ENCODE assay signal across 14 cellular contexts in genomic region chr5:88692979-88693932, GRCh38.
DNase-seq lines count a peak whose midpoint lies in the region; ATAC-seq and TF ChIP-seq lines count a peak whose summit lies in the region.
"Had no signal": no experiment of that assay in that cellular context is flagged by ENCODE, and none has a peak within 500 bp of the region (broad histone marks: within the 10 kb centered on the region; RNA-seq: fewer than 3 reads in every experiment).

No MANE protein-coding gene starts in this region.

- CTCF ChIA-PET in activated CD8-positive, alpha-beta memory T cell treated with anti-CD3 and anti-CD28 coated beads, Interleukin-2, amount 10 ng/mL, durations not matched to agents 7 days and 5 days (lab: Charles Lee), result interaction anchor here (1.0 to 7.0 kb wide), 5 partner anchors 11 to 913 kb away, joined by 3 to 78 read pairs (median 9); no protein-coding TSS in a partner anchor
- CTCF ChIA-PET in SK-N-SH (lab: Yijun Ruan, JAX), result interaction anchor here (0.6 to 5.9 kb wide), 7 partner anchors 10 to 927 kb away, joined by 3 to 83 read pairs (median 4); no protein-coding TSS in a partner anchor
- CTCF ChIA-PET in CD8-positive, alpha-beta memory T cell (lab: Charles Lee), result interaction anchor here (3.5 kb wide), 1 partner anchor 12 kb away, joined by 32 read pairs; no protein-coding TSS in a partner anchor

- H3K27ac ChIP-seq in SK-N-SH (ENCODE audit: low read depth in 2 of 2, low read length in 1 of 2), result no peak overlapping the region
- no peak overlapping the region for H3K27ac ChIP-seq in fibroblast of lung (ENCODE audit: insufficient read depth, low read length)
- no peak overlapping the region for H3K27ac ChIP-seq in CD8-positive, alpha-beta memory T cell (ENCODE audit: low read depth, low read length)
- H3K27ac ChIP-seq: VCaP had no signal

- no peak overlapping the region for H3K4me2 ChIP-seq in SK-N-SH
- H3K4me2 ChIP-seq in fibroblast of lung (ENCODE audit: extremely low read depth, insufficient read depth, low read length), result peak overlapping the region; percentile 62

- peaks cover 7% of the 10 kb centered on the region for H3K4me1 Mint-ChIP-seq in activated CD8-positive, alpha-beta memory T cell treated with anti-CD3 and anti-CD28 coated beads, Interleukin-2, amount 10 ng/mL, durations not matched to agents 7 days and 5 days
- H3K4me1 Mint-ChIP-seq in stimulated activated naive B cell treated with anti-CD40 and anti-IgM and Interleukin-4, amounts not matched to agents 10 μg/mL and 1 μg/mL and 100 μg/mL, for 72 hours, result peaks cover 31 to 36% of the 10 kb centered on the region in 2 donors
- peaks cover 13 to 24% (median 17%) of the 10 kb centered on the region in 3 donors for H3K4me1 Mint-ChIP-seq in CD8-positive, alpha-beta memory T cell

- POLR2A ChIA-PET in SK-N-SH (lab: Yijun Ruan, JAX), result no interaction called here
- POLR2A ChIA-PET in CD8-positive, alpha-beta memory T cell (lab: Charles Lee), result no interaction called here

- DNase-seq in activated CD8-positive, alpha-beta memory T cell treated with anti-CD3 and anti-CD28 coated beads, Interleukin-2, amount 10 ng/mL, durations not matched to agents 7 days and 5 days, result no peak
- no peak for DNase-seq in activated CD8-positive, alpha-beta memory T cell treated with anti-CD3 and anti-CD28 coated beads, Interleukin-2, amount 50 U/mL, for 48 hours
- DNase-seq in SK-N-SH (no peak), fibroblast of lung (ENCODE audit: low read depth in 2 of 2) (no peak), kidney glomerular epithelial cell (lab: John Stamatoyannopoulos, UW) (no peak)
- no peak for DNase-seq in stimulated activated naive B cell treated with anti-CD40 and anti-IgM and Interleukin-4, amounts not matched to agents 10 μg/mL and 1 μg/mL and 100 μg/mL, for 72 hours
- DNase-seq in CD8-positive, alpha-beta memory T cell, result no peak
- DNase-seq: activated T-cell treated with anti-CD3 and anti-CD28 coated beads, Interleukin-2, amount 50 U/mL, for 1 hour; NCI-H1105 treated with DMSO at 0.1 percent for 48 hours; NCI-H510A treated with DMSO at 0.1 percent for 48 hours; Right ventricle myocardium superior had no signal

- H3K4me3 ChIP-seq in SK-N-SH (ENCODE audit: low read depth in 2 of 2, low read length in 1 of 2), result no peak overlapping the region
- H3K4me3 ChIP-seq in fibroblast of lung (replicated peaks in 1 of 4; ENCODE audit: control extremely low read depth in 1 of 4, insufficient read depth in 1 of 4, low read depth in 3 of 4, low read length in 4 of 4), result no peak overlapping the region
- H3K4me3 ChIP-seq in CD8-positive, alpha-beta memory T cell (ENCODE audit: low read length), result no peak overlapping the region

- H4K20me1 ChIP-seq in SK-N-SH (ENCODE audit: insufficient read depth) (no peaks in the 10 kb centered on the region), fibroblast of lung (ENCODE audit: control insufficient read depth, extremely low read depth, insufficient read depth, low read length) (no peaks in the 10 kb centered on the region)

- no peaks in the 10 kb centered on the region for H3K36me3 ChIP-seq in SK-N-SH (replicated peaks in 1 of 2; ENCODE audit: control insufficient read depth in 1 of 2, insufficient read depth in 2 of 2, low read length in 1 of 2)
- no peaks in the 10 kb centered on the region for H3K36me3 ChIP-seq in fibroblast of lung (ENCODE audit: control insufficient read depth, insufficient read depth, low read length)
- no peaks in the 10 kb centered on the region for H3K36me3 ChIP-seq in CD8-positive, alpha-beta memory T cell (ENCODE audit: insufficient read depth, low read length)

- ATAC-seq in activated CD8-positive, alpha-beta memory T cell treated with anti-CD3 and anti-CD28 coated beads, Interleukin-2, amount 10 ng/mL, durations not matched to agents 7 days and 5 days, result no peak
- peak in 1 of 2 donors; percentile 38 for ATAC-seq in stimulated activated naive B cell treated with anti-CD40 and anti-IgM and Interleukin-4, amounts not matched to agents 10 μg/mL and 1 μg/mL and 100 μg/mL, for 72 hours (replicated peaks)
- no peak for ATAC-seq in HG03442 (IDR thresholded peaks at IDR 0.05; ENCODE audit: unreplicated experiment)
- ATAC-seq: naive thymus-derived CD8-positive, alpha-beta T cell had no signal

- H3K4me1 ChIP-seq in SK-N-SH (ENCODE audit: control insufficient read depth in 1 of 2, insufficient read depth in 2 of 2, low read depth in 1 of 2, low read length in 1 of 2) (peaks cover 5 to 14% of the 10 kb centered on the region in 2 experiments; a peak in 1 of 4 replicates), fibroblast of lung (ENCODE audit: control insufficient read depth, extremely low read depth, insufficient read depth, low read length) (peaks cover 2% of the 10 kb centered on the region)
- peaks cover 16% of the 10 kb centered on the region for H3K4me1 ChIP-seq in CD8-positive, alpha-beta memory T cell (ENCODE audit: insufficient read depth, low read length)

- H3K79me2 ChIP-seq in SK-N-SH (ENCODE audit: insufficient read depth) (no peaks in the 10 kb centered on the region), fibroblast of lung (ENCODE audit: control insufficient read depth, insufficient read depth, low read length) (no peaks in the 10 kb centered on the region)

- TF ChIP-seq RAD21 in SK-N-SH (IDR thresholded peaks at IDR 0.05; ENCODE audit: low read length), result no peak

- no peak overlapping the region for H3K9ac ChIP-seq in SK-N-SH
- H3K9ac ChIP-seq in fibroblast of lung (ENCODE audit: insufficient read depth, low read length), result no peak overlapping the region

- H3K36me3 Mint-ChIP-seq in activated CD8-positive, alpha-beta memory T cell treated with anti-CD3 and anti-CD28 coated beads, Interleukin-2, amount 10 ng/mL, durations not matched to agents 7 days and 5 days, result peaks cover 4% of the 10 kb centered on the region
- H3K36me3 Mint-ChIP-seq in stimulated activated naive B cell treated with anti-CD40 and anti-IgM and Interleukin-4, amounts not matched to agents 10 μg/mL and 1 μg/mL and 100 μg/mL, for 72 hours, result peaks cover 3 to 9% of the 10 kb centered on the region in 2 donors
- no peaks in the 10 kb centered on the region for H3K36me3 Mint-ChIP-seq in CD8-positive, alpha-beta memory T cell

- peaks cover 93% of the 10 kb centered on the region for H3K27me3 Mint-ChIP-seq in activated CD8-positive, alpha-beta memory T cell treated with anti-CD3 and anti-CD28 coated beads, Interleukin-2, amount 10 ng/mL, durations not matched to agents 7 days and 5 days
- peaks cover 64 to 93% of the 10 kb centered on the region in 2 donors for H3K27me3 Mint-ChIP-seq in stimulated activated naive B cell treated with anti-CD40 and anti-IgM and Interleukin-4, amounts not matched to agents 10 μg/mL and 1 μg/mL and 100 μg/mL, for 72 hours
- H3K27me3 Mint-ChIP-seq in CD8-positive, alpha-beta memory T cell, result peaks cover 74 to 90% of the 10 kb centered on the region in 2 donors

- peak overlapping the region; percentile 4 for H3K27ac Mint-ChIP-seq in activated CD8-positive, alpha-beta memory T cell treated with anti-CD3 and anti-CD28 coated beads, Interleukin-2, amount 10 ng/mL, durations not matched to agents 7 days and 5 days
- peak overlapping the region; percentile 88 for H3K27ac Mint-ChIP-seq in stimulated activated naive B cell treated with anti-CD40 and anti-IgM and Interleukin-4, amounts not matched to agents 10 μg/mL and 1 μg/mL and 100 μg/mL, for 72 hours
- H3K27ac Mint-ChIP-seq in CD8-positive, alpha-beta memory T cell, result peak overlapping the region in 1 of 8 donors; percentile 69

- no peaks in the 10 kb centered on the region for H3K9me3 ChIP-seq in SK-N-SH
- H3K9me3 ChIP-seq in fibroblast of lung (ENCODE audit: control insufficient read depth, insufficient read depth, low read depth, low read length), result no peaks in the 10 kb centered on the region
- H3K9me3 ChIP-seq in CD8-positive, alpha-beta memory T cell (ENCODE audit: low read length), result no peaks in the 10 kb centered on the region

- peak; percentile 15; the same call in 1 of the 2 replicates for TF ChIP-seq CTCF in SK-N-SH (IDR thresholded peaks at IDR 0.05)
- no peak for TF ChIP-seq CTCF in fibroblast of lung (conservative IDR thresholded peaks at IDR 0.05 in 1 of 2, IDR thresholded peaks at IDR 0.05 in 1 of 2; ENCODE audit: low read depth in 1 of 2, low read length in 2 of 2)

- H3K27me3 ChIP-seq in SK-N-SH (ENCODE audit: insufficient read depth) (peaks cover 80% of the 10 kb centered on the region), fibroblast of lung (ENCODE audit: control insufficient read depth, insufficient read depth, low read length) (peaks cover 73% of the 10 kb centered on the region)
- H3K27me3 ChIP-seq in CD8-positive, alpha-beta memory T cell (ENCODE audit: insufficient read depth, low read length, poor library complexity, severe bottlenecking), result peaks cover 67% of the 10 kb centered on the region

- no peak for TF ChIP-seq EP300 in SK-N-SH (IDR thresholded peaks at IDR 0.05; ENCODE audit: borderline replicate concordance in 1 of 2, low read depth in 1 of 2, low read length in 1 of 2)

- no peak overlapping the region for H3K4me3 Mint-ChIP-seq in activated CD8-positive, alpha-beta memory T cell treated with anti-CD3 and anti-CD28 coated beads, Interleukin-2, amount 10 ng/mL, durations not matched to agents 7 days and 5 days
- H3K4me3 Mint-ChIP-seq in stimulated activated naive B cell treated with anti-CD40 and anti-IgM and Interleukin-4, amounts not matched to agents 10 μg/mL and 1 μg/mL and 100 μg/mL, for 72 hours, result peak overlapping the region; percentile 30 to 68
- H3K4me3 Mint-ChIP-seq in CD8-positive, alpha-beta memory T cell, result no peak overlapping the region

- H3K9me3 Mint-ChIP-seq in activated CD8-positive, alpha-beta memory T cell treated with anti-CD3 and anti-CD28 coated beads, Interleukin-2, amount 10 ng/mL, durations not matched to agents 7 days and 5 days (ENCODE audit: low read depth), result no peaks in the 10 kb centered on the region
- H3K9me3 Mint-ChIP-seq in stimulated activated naive B cell treated with anti-CD40 and anti-IgM and Interleukin-4, amounts not matched to agents 10 μg/mL and 1 μg/mL and 100 μg/mL, for 72 hours, result no peaks in the 10 kb centered on the region
- peaks cover 0 to 5% (median 0%) of the 10 kb centered on the region in 5 donors for H3K9me3 Mint-ChIP-seq in CD8-positive, alpha-beta memory T cell

- WGBS in SK-N-SH (ENCODE audit: low lambda C conversion rate), result 19% methylated on average over 25 of the region's 25 CpGs

- no peaks in the 10 kb centered on the region for H3F3A ChIP-seq in SK-N-SH (replicated peaks; ENCODE audit: insufficient read depth)

- H2AFZ ChIP-seq in SK-N-SH (ENCODE audit: low read depth) (no peak overlapping the region), fibroblast of lung (ENCODE audit: low read length) (no peak overlapping the region)

- no peaks in the 10 kb centered on the region for H3K9me2 ChIP-seq in SK-N-SH

TF ChIP-seq in SK-N-SH, 30 proteins besides CTCF, POLR2A, EP300 and RAD21 (continues in another document):
- no peak for TF ChIP-seq EZH2phosphoT487 (IDR thresholded peaks at IDR 0.05; ENCODE audit: borderline replicate concordance, low read depth)
- no peak for TF ChIP-seq MEF2A (IDR thresholded peaks at IDR 0.05; ENCODE audit: borderline replicate concordance, low read depth)

Comparison
In these comparisons a context has a peak if more than half of its experiments do, and no peak if none do; other contexts are left out.
1. H3K4me3 Mint-ChIP-seq: peak in stimulated activated naive B cell treated with anti-CD40 and anti-IgM and Interleukin-4, amounts not matched to agents 10 μg/mL and 1 μg/mL and 100 μg/mL, for 72 hours (2 of 2); none in activated CD8-positive, alpha-beta memory T cell treated with anti-CD3 and anti-CD28 coated beads, Interleukin-2, amount 10 ng/mL, durations not matched to agents 7 days and 5 days (single experiment) and CD8-positive, alpha-beta memory T cell (0 of 7).